ENCODE assay signal across 15 cellular contexts in the genomic region with DNA sequence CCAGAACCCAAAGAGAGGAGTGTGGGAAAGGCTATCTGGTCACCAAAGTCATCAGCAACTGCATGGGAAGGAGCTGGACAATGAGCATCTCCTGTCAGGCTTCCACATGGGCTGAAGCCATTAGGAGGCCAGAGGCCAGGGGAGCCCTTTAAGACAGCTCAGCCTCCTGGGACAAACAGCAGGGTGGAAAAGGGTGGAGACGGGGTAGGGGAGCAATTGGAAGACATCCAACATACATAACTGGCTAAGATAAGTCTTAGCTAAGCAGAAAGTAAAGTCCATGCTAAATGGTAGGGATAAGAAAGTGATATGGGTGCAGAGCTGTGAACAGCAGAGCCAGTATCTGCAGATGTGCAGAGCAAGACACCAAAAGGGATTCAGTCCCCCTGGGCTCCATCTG. TPM values are rescaled to one million over a fixed set of nuclear protein-coding genes. Genes with fewer than 3 reads are reported as not detected.
A peak's percentile ranks its signal among the peaks of the same experiment; 100 is the strongest.
DNase-seq lines count a peak whose midpoint lies in the region; ATAC-seq and TF ChIP-seq lines count a peak whose summit lies in the region.
"Had no signal": no experiment of that assay in that cellular context is flagged by ENCODE, and none has a peak within 500 bp of the region (broad histone marks: within the 10 kb centered on the region; RNA-seq: fewer than 3 reads in every experiment).

No MANE protein-coding gene starts in this region.

- H3K4me3 ChIP-seq in Peyer's patch, result peak overlapping the region in 1 of 4 donors; percentile 98
- H3K4me3 ChIP-seq in colonic mucosa, result no peak overlapping the region
- no peak overlapping the region for H3K4me3 ChIP-seq in tibial nerve
- no peak overlapping the region for H3K4me3 ChIP-seq in foreskin fibroblast (ENCODE audit: low read depth in 1 of 2, low read length in 2 of 2)
- H3K4me3 ChIP-seq: BLaER1 treated with 17β-estradiol and CSF1 and Interleukin-3, amounts not matched to agents 10 nM and 100 nM had no signal

- no peaks in the 10 kb centered on the region for H3K9me3 ChIP-seq in CD4-positive, alpha-beta T cell (ENCODE audit: control insufficient read depth, low read length)
- H3K9me3 ChIP-seq in Peyer's patch, result no peaks in the 10 kb centered on the region
- no peaks in the 10 kb centered on the region for H3K9me3 ChIP-seq in colonic mucosa
- H3K9me3 ChIP-seq in tibial nerve, result no peaks in the 10 kb centered on the region
- H3K9me3 ChIP-seq: BLaER1 treated with 17β-estradiol and CSF1 and Interleukin-3, amounts not matched to agents 10 nM and 100 nM had no signal

- WGBS in tibial nerve, 2 donors, result 13 to 44% methylated on average over 1 of the region's 1 CpG

- H3K4me3 Mint-ChIP-seq in CD4-positive, alpha-beta T cell, result peak overlapping the region; percentile 3
- H3K4me3 Mint-ChIP-seq in nephron, result peak overlapping the region; percentile 11 to 42 (median 31)

- POLR2A ChIA-PET in CD4-positive, alpha-beta T cell (lab: Charles Lee), result no interaction called here

- peaks cover 0 to 45% (median 3%) of the 10 kb centered on the region in 4 donors for H3K4me1 ChIP-seq in Peyer's patch
- peaks cover 10% of the 10 kb centered on the region for H3K4me1 ChIP-seq in colonic mucosa
- H3K4me1 ChIP-seq in tibial nerve, result peaks cover 0 to 32% (median 23%) of the 10 kb centered on the region in 4 donors

- no peak overlapping the region for H3K27ac Mint-ChIP-seq in CD4-positive, alpha-beta T cell
- H3K27ac Mint-ChIP-seq in nephron, result no peak overlapping the region

- DNase-seq in CD4-positive, alpha-beta T cell, result no peak
- DNase-seq in Peyer's patch, result peak; percentile 4 to 77 (median 69)
- DNase-seq in colonic mucosa, result peak; percentile 36
- no peak for DNase-seq in tibial nerve (ENCODE audit: low spot score in 2 of 2)
- no peak for DNase-seq in epidermal melanocyte (ENCODE audit: insufficient read length, low spot score)
- no peak for DNase-seq in foreskin fibroblast
- DNase-seq in KBM-7, result no peak
- DNase-seq: DMS53, GOT3, NCI-H1105, NCI-H1694, NCI-H526 treated with DMSO at 0.1 percent for 48 hours had no signal

- no peaks in the 10 kb centered on the region for H3K27me3 ChIP-seq in CD4-positive, alpha-beta T cell (ENCODE audit: control insufficient read depth, insufficient read depth, low read length)
- H3K27me3 ChIP-seq in Peyer's patch, result no peaks in the 10 kb centered on the region
- no peaks in the 10 kb centered on the region for H3K27me3 ChIP-seq in colonic mucosa
- peaks cover 0 to 6% of the 10 kb centered on the region in 2 donors for H3K27me3 ChIP-seq in tibial nerve

- no peak for ATAC-seq in CD4-positive, alpha-beta T cell (ENCODE audit: poor library complexity)

- no peak overlapping the region for H3K9ac ChIP-seq in colonic mucosa (ENCODE audit: low read depth in 2 of 2, low read length in 2 of 2)
- H3K9ac ChIP-seq: BLaER1 treated with 17β-estradiol and CSF1 and Interleukin-3, amounts not matched to agents 10 nM and 100 nM had no signal

- no peaks in the 10 kb centered on the region for H3K9me3 Mint-ChIP-seq in CD4-positive, alpha-beta T cell
- H3K9me3 Mint-ChIP-seq in nephron, result no peaks in the 10 kb centered on the region

- TF ChIP-seq EP300 in tibial nerve (IDR thresholded peaks at IDR 0.05), result no peak

- CTCF ChIA-PET in CD4-positive, alpha-beta T cell (lab: Charles Lee), result interaction anchor here (2.6 to 4.1 kb wide), 2 partner anchors 17 to 31 kb away, joined by 14 to 15 read pairs; no protein-coding TSS in a partner anchor

- no peaks in the 10 kb centered on the region for H3K36me3 Mint-ChIP-seq in CD4-positive, alpha-beta T cell (ENCODE audit: low read depth)
- no peaks in the 10 kb centered on the region for H3K36me3 Mint-ChIP-seq in nephron (ENCODE audit: low read depth)

- TF ChIP-seq CTCF in CD4-positive, alpha-beta T cell (IDR thresholded peaks at IDR 0.05), result no peak
- TF ChIP-seq CTCF in Peyer's patch (IDR thresholded peaks at IDR 0.05), result no peak
- no peak for TF ChIP-seq CTCF in colonic mucosa (IDR thresholded peaks at IDR 0.05)
- TF ChIP-seq CTCF in nephron (IDR thresholded peaks at IDR 0.05; ENCODE audit: unreplicated experiment in 3 of 3), result no peak
- TF ChIP-seq CTCF in tibial nerve (IDR thresholded peaks at IDR 0.05), result no peak
- no peak for TF ChIP-seq CTCF in foreskin fibroblast (IDR thresholded peaks at IDR 0.05; ENCODE audit: low read depth, low read length)

- H3K36me3 ChIP-seq in Peyer's patch (no peaks in the 10 kb centered on the region), colonic mucosa (no peaks in the 10 kb centered on the region), tibial nerve (no peaks in the 10 kb centered on the region)
- H3K36me3 ChIP-seq: BLaER1 treated with 17β-estradiol and CSF1 and Interleukin-3, amounts not matched to agents 10 nM and 100 nM had no signal

- peaks cover 32% of the 10 kb centered on the region for H3K4me1 Mint-ChIP-seq in CD4-positive, alpha-beta T cell (ENCODE audit: low read depth)
- H3K4me1 Mint-ChIP-seq in nephron, result peaks cover 19% of the 10 kb centered on the region

- intact Hi-C loops in CD4-positive, alpha-beta T cell (cut with DNase I, micrococcal nuclease), result no loop called here
- intact Hi-C loops in colonic mucosa (cut with DNase I), result no loop called here

- H3K27ac ChIP-seq in CD4-positive, alpha-beta T cell (ENCODE audit: low read depth, low read length), result no peak overlapping the region
- H3K27ac ChIP-seq in Peyer's patch, result peak overlapping the region in 3 of 4 donors; percentile 89 to 99 (median 95)
- no peak overlapping the region for H3K27ac ChIP-seq in colonic mucosa
- no peak overlapping the region for H3K27ac ChIP-seq in tibial nerve
- H3K27ac ChIP-seq: BLaER1 treated with 17β-estradiol and CSF1 and Interleukin-3, amounts not matched to agents 10 nM and 100 nM had no signal

- TF ChIP-seq POLR2A in Peyer's patch (IDR thresholded peaks at IDR 0.05) (peak; percentile 22 to 62), tibial nerve (IDR thresholded peaks at IDR 0.05) (no peak)

- H3K27me3 Mint-ChIP-seq in CD4-positive, alpha-beta T cell, result peaks cover 15% of the 10 kb centered on the region
- H3K27me3 Mint-ChIP-seq in nephron (ENCODE audit: low read depth), result peaks cover 44% of the 10 kb centered on the region

- in situ Hi-C loops in KBM-7 (cut with MboI; ENCODE audit: low pct_unique_long_range_greater_than_20kb, low sequenced_read_pairs), result no loop called here

RNA-seq across cellular contexts. Expression of a gene that starts 1.5 kb away (rescaled TPM):
- 10 to 100 TPM; 48.5 to 54.9 TPM for total RNA-seq in CD4-positive, alpha-beta T cell
- total RNA-seq in Peyer's patch, result 1,000 to 10,000 TPM in 1 of 4 donors, 100 to 1,000 TPM in 3; 155 to 1,170 (median 625) TPM
- 100 to 1,000 TPM in 1 of 2 donors, 10 to 100 TPM in 1; 65.0 to 113 TPM for total RNA-seq in colonic mucosa
- 10 to 100 TPM; 43.0 to 67.9 (median 58.3) TPM for total RNA-seq in tibial nerve

RNA-seq across cellular contexts. Expression of a gene that starts 29.6 kb away (rescaled TPM):
- total RNA-seq in CD4-positive, alpha-beta T cell, result not detected
- total RNA-seq in Peyer's patch (not detected), colonic mucosa (under 1 TPM in 1 of 2 donors, not detected in 1; 0.07 TPM), tibial nerve (not detected)
- total RNA-seq: LHCN-M2 had no signal

RNA-seq across cellular contexts. Expression of a gene that starts 41.4 kb away (rescaled TPM):
- total RNA-seq in CD4-positive, alpha-beta T cell, result 10 to 100 TPM; 15.3 to 19.6 TPM
- total RNA-seq in Peyer's patch (10 to 100 TPM; 34.2 to 76.7 (median 38.2) TPM), colonic mucosa (10 to 100 TPM; 12.8 to 24.6 TPM), tibial nerve (100 to 1,000 TPM in 2 of 4 donors, 10 to 100 TPM in 2; 25.5 to 211 (median 123) TPM)

Comparison
In these comparisons a context has a peak if more than half of its experiments do, and no peak if none do; other contexts are left out.
1. DNase-seq: peak in Peyer's patch (3 of 3) and colonic mucosa (single experiment); none in CD4-positive, alpha-beta T cell (0 of 10), tibial nerve (0 of 2), epidermal melanocyte (single experiment), foreskin fibroblast (0 of 2) and KBM-7 (single experiment).
2. H3K27ac ChIP-seq: peak in Peyer's patch (3 of 4); none in CD4-positive, alpha-beta T cell (single experiment), colonic mucosa (single experiment) and tibial nerve (0 of 4).
3. POLR2A ChIP-seq: peak in Peyer's patch (2 of 2); none in tibial nerve (0 of 2).